ENCODE assay signal across 9 cellular contexts in genomic region chr20:50335105-50335504, GRCh38.
DNase-seq lines count a peak whose midpoint lies in the region; ATAC-seq, FAIRE-seq and TF ChIP-seq lines count a peak whose summit lies in the region.
"Had no signal": no experiment of that assay in that cellular context is flagged by ENCODE, and none has a peak within 500 bp of the region (broad histone marks: within the 10 kb centered on the region; RNA-seq: fewer than 3 reads in every experiment).

No MANE protein-coding gene starts in this region.

- ATAC-seq in GM21737 (IDR thresholded peaks at IDR 0.05; ENCODE audit: unreplicated experiment) = no peak

- H3K27me3 Mint-ChIP-seq in progenitor cell of endocrine pancreas = no peaks in the 10 kb centered on the region

- no peak overlapping the region for H3K27ac Mint-ChIP-seq in progenitor cell of endocrine pancreas

- FAIRE-seq in GM12891 (lab: Jason Lieb, UNC) = no peak
- FAIRE-seq: colon had no signal

- no peak for TF ChIP-seq POLR2A in GM12891 (IDR thresholded peaks at IDR 0.05; ENCODE audit: low read depth, low read length)

- no peaks in the 10 kb centered on the region for H3K9me3 Mint-ChIP-seq in progenitor cell of endocrine pancreas (ENCODE audit: low read depth)

- no peak overlapping the region for H3K4me3 Mint-ChIP-seq in progenitor cell of endocrine pancreas (ENCODE audit: low read depth)

- no peak for DNase-seq in GM12891 (ENCODE audit: insufficient read length, low spot score)
- DNase-seq in NCI-H1092 (lab: John Stamatoyannopoulos, UW) = peak; percentile 8
- DNase-seq in SKM-1 treated with dmso at 0.1 percent for 144 hours (lab: John Stamatoyannopoulos, UW; ENCODE audit: unreplicated experiment) = peak; percentile 75
- DNase-seq in iPS-NIHi7 (ENCODE audit: extremely low spot score) = peak; percentile 83
- DNase-seq in cortex of kidney (lab: John Stamatoyannopoulos, UW) = no peak
- no peak for DNase-seq in progenitor cell of endocrine pancreas (ENCODE audit: low spot score, unreplicated experiment)
- no peak for DNase-seq in middle frontal gyrus (ENCODE audit: extremely low spot score, low spot score)

- peaks cover 15% of the 10 kb centered on the region for H3K4me1 Mint-ChIP-seq in progenitor cell of endocrine pancreas (ENCODE audit: low read depth)

- H3K36me3 Mint-ChIP-seq in progenitor cell of endocrine pancreas (ENCODE audit: insufficient read depth) = no peaks in the 10 kb centered on the region

- no peak for TF ChIP-seq CTCF in progenitor cell of endocrine pancreas (IDR thresholded peaks at IDR 0.05; ENCODE audit: unreplicated experiment)

TF ChIP-seq in GM12891, 5 proteins besides CTCF, POLR2A, EP300 and RAD21:
- TF ChIP-seq POU2F2 (IDR thresholded peaks at IDR 0.05; ENCODE audit: low read depth, low read length) (no peak), SPI1 (IDR thresholded peaks at IDR 0.05; ENCODE audit: low read depth, low read length) (peak; percentile 26; the same call in 1 of the 2 replicates)

Comparison
In these comparisons a context has a peak if more than half of its experiments do, and no peak if none do; other contexts are left out.
1. DNase-seq: peak in NCI-H1092 (single experiment), SKM-1 treated with dmso at 0.1 percent for 144 hours (single experiment) and iPS-NIHi7 (single experiment); none in GM12891 (single experiment), cortex of kidney (single experiment), progenitor cell of endocrine pancreas (single experiment) and middle frontal gyrus (single experiment).